9 cellular contexts compared by ENCODE assay signal in genomic region chr11:34624069-34624468, GRCh38. TPM values are rescaled to one million over a fixed set of nuclear protein-coding genes. Genes with fewer than 3 reads are reported as not detected.
DNase-seq lines count a peak whose midpoint lies in the region; ATAC-seq and TF ChIP-seq lines count a peak whose summit lies in the region.
"Had no signal": no experiment of that assay in that cellular context is flagged by ENCODE, and none has a peak within 500 bp of the region (broad histone marks: within the 10 kb centered on the region; RNA-seq: fewer than 3 reads in every experiment).

No MANE protein-coding gene starts in this region.

- no peak overlapping the region for H2AK5ac ChIP-seq in trophoblast cell (ENCODE audit: low read length)

- H3K36me3 ChIP-seq in CD8-positive, alpha-beta memory T cell (ENCODE audit: insufficient read depth, low read length) = no peaks in the 10 kb centered on the region
- H3K36me3 ChIP-seq in left ventricle myocardium inferior = no peaks in the 10 kb centered on the region
- H3K36me3 ChIP-seq in trophoblast cell (ENCODE audit: control insufficient read depth in 1 of 2, insufficient read depth in 2 of 2, low read length in 2 of 2) = no peaks in the 10 kb centered on the region
- H3K36me3 ChIP-seq: SJSA1 had no signal

- no peak overlapping the region for H3K4me3 ChIP-seq in CD8-positive, alpha-beta memory T cell (ENCODE audit: low read length)
- no peak overlapping the region for H3K4me3 ChIP-seq in Jurkat, Clone E6-1 (ENCODE audit: low read length)
- H3K4me3 ChIP-seq in left ventricle myocardium inferior (no peak overlapping the region), trophoblast cell (ENCODE audit: low read depth, low read length) (no peak overlapping the region)
- H3K4me3 ChIP-seq: SJSA1 had no signal

- intact Hi-C loops in left ventricle myocardium inferior (cut with micrococcal nuclease) = no loop called here

- peaks cover 6 to 17% (median 9%) of the 10 kb centered on the region in 3 donors for H3K4me1 Mint-ChIP-seq in CD8-positive, alpha-beta memory T cell
- no peaks in the 10 kb centered on the region for H3K4me1 Mint-ChIP-seq in stimulated activated naive CD8-positive, alpha-beta T cell treated with anti-CD3 and anti-CD28 coated beads, Interleukin-15, amount 100 ng/mL, for 72 hours

- CTCF ChIA-PET in CD8-positive, alpha-beta memory T cell (lab: Charles Lee) = interaction anchor here (1.0 kb wide), 1 partner anchor 26 kb away, joined by 3 read pairs; no protein-coding TSS in a partner anchor

- no peaks in the 10 kb centered on the region for H3K27me3 ChIP-seq in CD8-positive, alpha-beta memory T cell (ENCODE audit: insufficient read depth, low read length, poor library complexity, severe bottlenecking)
- H3K27me3 ChIP-seq in left ventricle myocardium inferior (ENCODE audit: low read depth) = no peaks in the 10 kb centered on the region
- H3K27me3 ChIP-seq in trophoblast cell (ENCODE audit: insufficient read depth, low read length) = no peaks in the 10 kb centered on the region
- H3K27me3 ChIP-seq: SJSA1 had no signal

- ATAC-seq in GM19467 (IDR thresholded peaks at IDR 0.05; ENCODE audit: unreplicated experiment) = peak; percentile 62
- ATAC-seq in esophagus mucosa = peak; percentile 51
- no peak for ATAC-seq in stimulated activated naive CD8-positive, alpha-beta T cell treated with anti-CD3 and anti-CD28 coated beads, Interleukin-15, amount 100 ng/mL, for 72 hours

- H2BK5ac ChIP-seq in trophoblast cell (ENCODE audit: low read depth, low read length, poor library complexity) = no peak overlapping the region

- no peak overlapping the region for H3K18ac ChIP-seq in trophoblast cell (ENCODE audit: low read length)

- H3K14ac ChIP-seq in trophoblast cell (ENCODE audit: low read length) = no peak overlapping the region

- H3K27ac Mint-ChIP-seq in CD8-positive, alpha-beta memory T cell = peak overlapping the region in 3 of 8 donors; percentile 26 to 60 (median 37)
- H3K27ac Mint-ChIP-seq in stimulated activated naive CD8-positive, alpha-beta T cell treated with anti-CD3 and anti-CD28 coated beads, Interleukin-15, amount 100 ng/mL, for 72 hours = no peak overlapping the region

- H3K9me3 ChIP-seq in CD8-positive, alpha-beta memory T cell (ENCODE audit: low read length) = no peaks in the 10 kb centered on the region
- no peaks in the 10 kb centered on the region for H3K9me3 ChIP-seq in left ventricle myocardium inferior (replicated peaks)
- H3K9me3 ChIP-seq in trophoblast cell (ENCODE audit: insufficient read depth, low read depth, low read length) = peaks cover 2% of the 10 kb centered on the region
- H3K9me3 ChIP-seq: SJSA1 had no signal

- no CpG with 5 or more reads among the region's 10 CpGs for WGBS in trophoblast cell (ENCODE audit: extremely low coverage, insufficient coverage, insufficient read length)

- no peak overlapping the region for H3K9ac ChIP-seq in trophoblast cell (ENCODE audit: low read length)

- H3K27me3 Mint-ChIP-seq in CD8-positive, alpha-beta memory T cell = peaks cover 23 to 27% of the 10 kb centered on the region in 2 donors
- peaks cover 86% of the 10 kb centered on the region for H3K27me3 Mint-ChIP-seq in stimulated activated naive CD8-positive, alpha-beta T cell treated with anti-CD3 and anti-CD28 coated beads, Interleukin-15, amount 100 ng/mL, for 72 hours

- H2AFZ ChIP-seq in trophoblast cell (ENCODE audit: insufficient read depth, low read length, poor library complexity) = no peak overlapping the region

- H3K79me2 ChIP-seq in trophoblast cell (ENCODE audit: control insufficient read depth, insufficient read depth, low read length, poor library complexity) = no peaks in the 10 kb centered on the region

- no peak for TF ChIP-seq CTCF in left ventricle myocardium inferior (IDR thresholded peaks at IDR 0.05; ENCODE audit: borderline replicate concordance)

- H2BK120ac ChIP-seq in trophoblast cell (ENCODE audit: insufficient read depth, low read length, poor library complexity) = no peak overlapping the region

- peaks cover 0 to 4% (median 1%) of the 10 kb centered on the region in 3 donors for H3K36me3 Mint-ChIP-seq in CD8-positive, alpha-beta memory T cell

- H4K8ac ChIP-seq in trophoblast cell (ENCODE audit: low read depth, low read length) = no peak overlapping the region

- H2BK12ac ChIP-seq in trophoblast cell (ENCODE audit: low read length) = no peak overlapping the region

- H4K91ac ChIP-seq in trophoblast cell (ENCODE audit: low read depth, low read length) = no peak overlapping the region

- H3K4ac ChIP-seq in trophoblast cell (ENCODE audit: low read depth, low read length) = no peak overlapping the region

- no peak overlapping the region for H3K23ac ChIP-seq in trophoblast cell (ENCODE audit: low read length)

- H3K27ac ChIP-seq in CD8-positive, alpha-beta memory T cell (ENCODE audit: low read depth, low read length) = no peak overlapping the region
- H3K27ac ChIP-seq in left ventricle myocardium inferior (replicated peaks) = no peak overlapping the region
- no peak overlapping the region for H3K27ac ChIP-seq in trophoblast cell (ENCODE audit: low read depth, low read length)
- H3K27ac ChIP-seq: SJSA1 had no signal

- DNase-seq in CD8-positive, alpha-beta memory T cell = peak in 4 of 5 donors; percentile 21 to 62 (median 44)
- DNase-seq in Jurkat, Clone E6-1 (ENCODE audit: low read depth, low spot score) = peak; percentile 50
- DNase-seq in left ventricle myocardium inferior (no peak), putamen (ENCODE audit: low spot score) (no peak), trophoblast cell (no peak)
- no peak for DNase-seq in stimulated activated naive CD8-positive, alpha-beta T cell treated with anti-CD3 and anti-CD28 coated beads, Interleukin-15, amount 100 ng/mL, for 72 hours

- no peak overlapping the region for H4K12ac ChIP-seq in trophoblast cell (ENCODE audit: low read depth, low read length)

- peaks cover 3% of the 10 kb centered on the region for H3K4me1 ChIP-seq in CD8-positive, alpha-beta memory T cell (ENCODE audit: insufficient read depth, low read length)
- H3K4me1 ChIP-seq in left ventricle myocardium inferior (no peaks in the 10 kb centered on the region), trophoblast cell (ENCODE audit: control insufficient read depth in 1 of 2, insufficient read depth in 2 of 2, low read length in 2 of 2) (peaks cover 1 to 4% of the 10 kb centered on the region in 2 experiments)

- no peak overlapping the region for H3K4me2 ChIP-seq in trophoblast cell (ENCODE audit: low read length)

- no peaks in the 10 kb centered on the region for H3K79me1 ChIP-seq in trophoblast cell (ENCODE audit: low read length)

- H3K9me3 Mint-ChIP-seq in CD8-positive, alpha-beta memory T cell = peaks cover 0 to 4% (median 0%) of the 10 kb centered on the region in 5 donors
- no peaks in the 10 kb centered on the region for H3K9me3 Mint-ChIP-seq in stimulated activated naive CD8-positive, alpha-beta T cell treated with anti-CD3 and anti-CD28 coated beads, Interleukin-15, amount 100 ng/mL, for 72 hours

- H3K4me3 Mint-ChIP-seq in CD8-positive, alpha-beta memory T cell = peak overlapping the region in 6 of 7 donors; percentile 6 to 68 (median 22)
- H3K4me3 Mint-ChIP-seq in stimulated activated naive CD8-positive, alpha-beta T cell treated with anti-CD3 and anti-CD28 coated beads, Interleukin-15, amount 100 ng/mL, for 72 hours = no peak overlapping the region

- POLR2A ChIA-PET in CD8-positive, alpha-beta memory T cell (lab: Charles Lee) = interaction anchor here (0.7 kb wide), 1 partner anchor 26 kb away, joined by 3 read pairs; no protein-coding TSS in a partner anchor

RNA-seq across cellular contexts. Expression of gene EHF, which starts 3.2 kb away (rescaled TPM):
- total RNA-seq in CD8-positive, alpha-beta memory T cell = under 1 TPM; 0.20 to 0.58 TPM
- not detected for polyA plus RNA-seq in CD8-positive, alpha-beta memory T cell
- not detected for polyA plus RNA-seq in Jurkat, Clone E6-1 (2012; ENCODE audit: insufficient read depth, insufficient read length)
- total RNA-seq in esophagus mucosa (342 TPM), left ventricle myocardium inferior (1.6 TPM)
- polyA plus RNA-seq in trophoblast cell (2013) = 0.03 and 0.04 TPM in 2 replicates
- total RNA-seq: SJSA1 had no signal

Comparison
In these comparisons a context has a peak if more than half of its experiments do, and no peak if none do; other contexts are left out.
1. DNase-seq: peak in CD8-positive, alpha-beta memory T cell (4 of 5) and Jurkat, Clone E6-1 (single experiment); none in left ventricle myocardium inferior (single experiment), stimulated activated naive CD8-positive, alpha-beta T cell treated with anti-CD3 and anti-CD28 coated beads, Interleukin-15, amount 100 ng/mL, for 72 hours (0 of 2), putamen (single experiment) and trophoblast cell (0 of 2).
2. H3K4me3 Mint-ChIP-seq: peak in CD8-positive, alpha-beta memory T cell (6 of 7); none in stimulated activated naive CD8-positive, alpha-beta T cell treated with anti-CD3 and anti-CD28 coated beads, Interleukin-15, amount 100 ng/mL, for 72 hours (0 of 2).
3. RNA of gene EHF, which starts 3.2 kb away (total RNA-seq): 342 TPM in esophagus mucosa (single experiment); 1.6 TPM in left ventricle myocardium inferior (single experiment) and 0.20 to 0.58 TPM in CD8-positive, alpha-beta memory T cell; every median in the first group is over 100 times any median in the second.